In the genomic region with DNA sequence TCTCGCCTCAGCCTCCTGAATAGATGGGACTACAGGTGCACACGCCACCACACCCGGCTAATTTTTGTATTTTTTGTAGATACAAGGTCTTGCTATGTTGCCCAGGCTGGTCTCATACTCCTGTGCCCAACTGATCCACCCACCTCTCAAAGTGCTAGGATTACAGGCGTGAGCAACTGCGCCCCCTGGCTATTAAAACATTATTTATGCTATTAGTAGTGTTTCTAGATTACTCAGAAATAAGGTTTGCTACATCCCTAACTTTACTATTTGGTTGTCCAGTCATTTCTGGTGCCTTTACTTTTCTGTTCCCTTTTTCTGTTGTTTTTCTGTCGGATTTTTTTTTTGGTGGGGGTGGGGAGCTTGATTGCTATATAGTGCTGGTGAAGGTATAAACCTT, we compare ENCODE assay signal across 8 cellular contexts.
DNase-seq lines count a peak whose midpoint lies in the region; FAIRE-seq and TF ChIP-seq lines count a peak whose summit lies in the region.
"Had no signal": no experiment of that assay in that cellular context is flagged by ENCODE, and none has a peak within 500 bp of the region (broad histone marks: within the 10 kb centered on the region; RNA-seq: fewer than 3 reads in every experiment).

No MANE protein-coding gene starts in this region.

- WGBS in smooth muscle cell (ENCODE audit: low lambda C conversion rate): 94% methylated on average over 6 of the region's 6 CpGs

- DNase-seq in GM12891 (ENCODE audit: insufficient read length, low spot score) (no peak), NCI-H69 (lab: John Stamatoyannopoulos, UW) (peak; percentile 52), epithelial cell of esophagus (ENCODE audit: low read depth) (peak; percentile 43), smooth muscle cell (lab: John Stamatoyannopoulos, UW; ENCODE audit: unreplicated experiment) (no peak), activated gamma-delta T cell (lab: John Stamatoyannopoulos, UW) (no peak), SKM-1 (lab: John Stamatoyannopoulos, UW; ENCODE audit: unreplicated experiment) (no peak), inferior parietal cortex (ENCODE audit: extremely low spot score) (no peak)
- DNase-seq: activated T-cell treated with anti-CD3 and anti-CD28 coated beads, Interleukin-2, amount 50 U/mL, for 24 hours had no signal

- no peaks in the 10 kb centered on the region for H3K79me2 ChIP-seq in smooth muscle cell (ENCODE audit: low read depth)

- H3K27ac ChIP-seq in smooth muscle cell (ENCODE audit: low read depth): no peak overlapping the region

- H3K4me3 ChIP-seq in epithelial cell of esophagus (ENCODE audit: low read length) (no peak overlapping the region), smooth muscle cell (no peak overlapping the region)

- no peaks in the 10 kb centered on the region for H3K9me3 ChIP-seq in smooth muscle cell (replicated peaks; ENCODE audit: low read depth)

- H3K4me1 ChIP-seq in smooth muscle cell (ENCODE audit: low read depth): peaks cover 4% of the 10 kb centered on the region

- TF ChIP-seq CTCF in epithelial cell of esophagus (IDR thresholded peaks at IDR 0.05; ENCODE audit: insufficient read depth, low read depth, low read length, missing control alignments) (peak; percentile 22), smooth muscle cell (IDR thresholded peaks at IDR 0.05; ENCODE audit: borderline replicate concordance, insufficient read depth, poor library complexity, severe bottlenecking) (peak; percentile 12)

- FAIRE-seq in GM12891 (lab: Jason Lieb, UNC): peak; percentile 13

- no peak overlapping the region for H2AFZ ChIP-seq in smooth muscle cell (ENCODE audit: low read depth)

- H3K27me3 ChIP-seq in smooth muscle cell (ENCODE audit: low read depth): no peaks in the 10 kb centered on the region

- H3K36me3 ChIP-seq in smooth muscle cell (ENCODE audit: low read depth): no peaks in the 10 kb centered on the region

- H3F3A ChIP-seq in smooth muscle cell (ENCODE audit: low read depth): no peaks in the 10 kb centered on the region

- H4K20me1 ChIP-seq in smooth muscle cell (ENCODE audit: low read depth): no peaks in the 10 kb centered on the region

- H3K9ac ChIP-seq in smooth muscle cell (ENCODE audit: low read depth): no peak overlapping the region

- TF ChIP-seq POLR2A in GM12891 (IDR thresholded peaks at IDR 0.05; ENCODE audit: low read depth, low read length): no peak

- no peak overlapping the region for H3K4me2 ChIP-seq in smooth muscle cell

TF ChIP-seq in GM12891, 5 proteins besides CTCF, POLR2A, EP300 and RAD21:
- TF ChIP-seq PAX5 (IDR thresholded peaks at IDR 0.05; ENCODE audit: insufficient read depth, low read length, severe bottlenecking): no peak
- no peak for TF ChIP-seq TAF1 (IDR thresholded peaks at IDR 0.05; ENCODE audit: low read depth, low read length)
- no peak for TF ChIP-seq POU2F2 (IDR thresholded peaks at IDR 0.05; ENCODE audit: low read depth, low read length)
- peak; percentile 93 for TF ChIP-seq SPI1 (IDR thresholded peaks at IDR 0.05; ENCODE audit: low read depth, low read length)

Comparison
In these comparisons a context has a peak if more than half of its experiments do, and no peak if none do; other contexts are left out.
1. DNase-seq: peak in NCI-H69 (single experiment) and epithelial cell of esophagus (single experiment); none in GM12891 (single experiment), smooth muscle cell (single experiment), activated gamma-delta T cell (single experiment), SKM-1 (single experiment) and inferior parietal cortex (single experiment).